ENCODE assay signal across 11 cellular contexts in the genomic region with DNA sequence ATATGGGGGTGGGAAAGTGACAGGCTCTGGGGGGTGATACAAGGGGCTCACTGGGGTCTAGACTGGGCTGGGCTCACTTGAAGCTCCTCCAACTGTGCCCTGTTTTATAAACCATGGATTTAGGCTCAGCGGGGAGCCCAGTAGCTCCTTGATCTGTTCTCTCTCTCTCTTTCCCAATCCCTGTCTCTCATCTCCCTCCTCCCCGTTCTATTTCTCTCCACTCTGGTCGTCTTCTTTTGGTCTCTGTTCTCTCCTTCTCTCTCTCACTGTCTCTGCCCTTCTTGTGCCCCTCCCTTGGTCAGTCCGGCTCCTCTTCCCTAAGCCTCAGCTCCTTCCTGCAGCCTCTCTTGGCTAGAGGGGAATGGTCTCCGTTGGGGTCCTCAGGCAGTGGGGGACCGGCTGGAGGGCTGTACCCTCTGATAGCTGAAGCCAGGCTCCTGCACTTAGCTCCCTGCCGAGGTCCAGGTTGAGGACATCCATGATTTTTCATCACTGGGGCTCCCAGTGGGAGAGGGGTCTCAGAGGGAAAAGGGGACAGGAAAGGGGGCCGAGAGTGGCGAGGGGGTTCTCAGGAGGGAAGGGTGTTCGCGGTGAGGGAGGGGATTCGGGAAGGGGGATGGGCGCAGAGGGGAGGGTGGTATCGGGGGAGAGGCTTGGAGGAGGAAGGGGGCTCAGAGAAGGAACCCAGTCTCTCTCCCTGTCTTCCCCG. TPM values are rescaled to one million over a fixed set of nuclear protein-coding genes. Genes with fewer than 3 reads are reported as not detected.
DNase-seq lines count a peak whose midpoint lies in the region; ATAC-seq and TF ChIP-seq lines count a peak whose summit lies in the region.
"Had no signal": no experiment of that assay in that cellular context is flagged by ENCODE, and none has a peak within 500 bp of the region (broad histone marks: within the 10 kb centered on the region; RNA-seq: fewer than 3 reads in every experiment).

No MANE protein-coding gene starts in this region.

- no TSS peak for BruUV-seq in IMR-90 (replicated peaks; lab: Mats Ljungman, UMichigan)

- peak overlapping the region; percentile 49; the same call in 1 of the 2 replicates for H3K23ac ChIP-seq in IMR-90 (ENCODE audit: low read depth, low read length)

- peak overlapping the region; percentile 56 for H2BK120ac ChIP-seq in IMR-90 (ENCODE audit: low read depth, low read length)

- POLR2A ChIA-PET in CD8-positive, alpha-beta T cell (lab: Charles Lee) = no interaction called here
- POLR2A ChIA-PET in IMR-90 (lab: Charles Lee; ENCODE audit: unreplicated experiment) = no interaction called here

- H3K9ac ChIP-seq in IMR-90 (ENCODE audit: low read depth, low read length) = no peak overlapping the region
- peak overlapping the region; percentile 93 for H3K9ac ChIP-seq in endocrine pancreas (ENCODE audit: control insufficient read depth, insufficient read depth, low read length)
- no peak overlapping the region for H3K9ac ChIP-seq in parathyroid adenoma

- H3K4me2 ChIP-seq in IMR-90 (ENCODE audit: low read depth, low read length) (peak overlapping the region; percentile 43), parathyroid adenoma (ENCODE audit: low read length) (peak overlapping the region; percentile 6)

- intact Hi-C loops in CD8-positive, alpha-beta T cell (cut with DNase I, micrococcal nuclease) = loop anchor here in 1 of 2 experiments (10.0 kb wide), 1 partner anchor 555 kb away; no protein-coding TSS in a partner anchor
- intact Hi-C loops in IMR-90 (cut with micrococcal nuclease) = no loop called here
- intact Hi-C loops in activated T-helper 1 cell treated with anti-CD3 and anti-CD28 coated beads, Interleukin-12 subunit alpha, Interleukin-12 subunit beta, Interleukin-2, Interleukin-4 antibody, amounts not matched to agents 30 ng/mL and 10 ng/mL and 1 ng/mL, durations not matched to agents 14 hours and 24 hours and 36 hours (cut with micrococcal nuclease) = no loop called here

- H3K4me1 ChIP-seq in CD8-positive, alpha-beta T cell (ENCODE audit: insufficient read depth, low read length) = peaks cover 9% of the 10 kb centered on the region
- H3K4me1 ChIP-seq in IMR-90 (ENCODE audit: control insufficient read depth, insufficient read depth, low read length) = peaks cover 5% of the 10 kb centered on the region
- no peaks in the 10 kb centered on the region for H3K4me1 ChIP-seq in endocrine pancreas (ENCODE audit: control insufficient read depth, insufficient read depth, low read length)
- H3K4me1 ChIP-seq in parathyroid adenoma = peaks cover 5% of the 10 kb centered on the region

- TF ChIP-seq RAD21 in IMR-90 (IDR thresholded peaks at IDR 0.05; ENCODE audit: low read length) = no peak

- no peaks in the 10 kb centered on the region for H3K36me3 Mint-ChIP-seq in CD8-positive, alpha-beta T cell
- no peaks in the 10 kb centered on the region for H3K36me3 Mint-ChIP-seq in activated T-helper 1 cell treated with anti-CD3 and anti-CD28 coated beads, Interleukin-12 subunit alpha, Interleukin-12 subunit beta, Interleukin-2, Interleukin-4 antibody, amounts not matched to agents 30 ng/mL and 10 ng/mL and 1 ng/mL, durations not matched to agents 14 hours and 24 hours and 36 hours (ENCODE audit: low read depth)

- H3K9me1 ChIP-seq in IMR-90 (ENCODE audit: insufficient read depth, low read length) = peaks cover 8% of the 10 kb centered on the region

- no peak overlapping the region for H4K5ac ChIP-seq in IMR-90 (ENCODE audit: low read depth, low read length)

- DNase-seq in CD8-positive, alpha-beta T cell = no peak
- DNase-seq in IMR-90 (no peak), mesenteric fat pad (ENCODE audit: low spot score) (no peak), NCI-H2107 (lab: John Stamatoyannopoulos, UW) (no peak)
- no peak for DNase-seq in activated T-helper 1 cell treated with anti-CD3 and anti-CD28 coated beads, Interleukin-12 subunit alpha, Interleukin-12 subunit beta, Interleukin-2, Interleukin-4 antibody, amounts not matched to agents 30 ng/mL and 10 ng/mL and 1 ng/mL, durations not matched to agents 14 hours and 24 hours and 36 hours (ENCODE audit: low spot score)
- DNase-seq: DND-41, NCI-H446 had no signal

- no peak overlapping the region for H3K27ac Mint-ChIP-seq in CD8-positive, alpha-beta T cell
- no peak overlapping the region for H3K27ac Mint-ChIP-seq in activated T-helper 1 cell treated with anti-CD3 and anti-CD28 coated beads, Interleukin-12 subunit alpha, Interleukin-12 subunit beta, Interleukin-2, Interleukin-4 antibody, amounts not matched to agents 30 ng/mL and 10 ng/mL and 1 ng/mL, durations not matched to agents 14 hours and 24 hours and 36 hours
- H3K27ac Mint-ChIP-seq: nephron had no signal

- peaks cover 56% of the 10 kb centered on the region for H3K27me3 Mint-ChIP-seq in CD8-positive, alpha-beta T cell (ENCODE audit: low read depth)
- H3K27me3 Mint-ChIP-seq in activated T-helper 1 cell treated with anti-CD3 and anti-CD28 coated beads, Interleukin-12 subunit alpha, Interleukin-12 subunit beta, Interleukin-2, Interleukin-4 antibody, amounts not matched to agents 30 ng/mL and 10 ng/mL and 1 ng/mL, durations not matched to agents 14 hours and 24 hours and 36 hours (ENCODE audit: insufficient read depth) = peaks cover 43% of the 10 kb centered on the region

- peak overlapping the region; percentile 83; the same call in 1 of the 3 replicates for H2BK15ac ChIP-seq in IMR-90 (ENCODE audit: low read depth, low read length)

- no peak for TF ChIP-seq CTCF in CD8-positive, alpha-beta T cell (IDR thresholded peaks at IDR 0.05)
- TF ChIP-seq CTCF in IMR-90 (conservative IDR thresholded peaks at IDR 0.05; ENCODE audit: low read depth, low read length) (no peak), parathyroid adenoma (IDR thresholded peaks at IDR 0.05) (no peak)

- no peaks in the 10 kb centered on the region for H3K9me3 ChIP-seq in CD8-positive, alpha-beta T cell (ENCODE audit: low read length)
- H3K9me3 ChIP-seq in IMR-90 (ENCODE audit: control insufficient read depth, insufficient read depth, low read length) (no peaks in the 10 kb centered on the region), endocrine pancreas (ENCODE audit: control insufficient read depth, low read length) (no peaks in the 10 kb centered on the region), parathyroid adenoma (ENCODE audit: control insufficient read depth, low read length) (no peaks in the 10 kb centered on the region)

- in situ Hi-C loops in IMR-90 (cut with MboI; ENCODE audit: low sequenced_read_pairs) = no loop called here

- peak overlapping the region; percentile 68; the same call in 1 of the 2 replicates for H3K14ac ChIP-seq in IMR-90 (replicated peaks; ENCODE audit: low read depth, low read length)

- peak overlapping the region; percentile 70; the same call in 1 of the 2 replicates for H2AK5ac ChIP-seq in IMR-90 (ENCODE audit: low read depth, low read length)

- peaks cover 22% of the 10 kb centered on the region for H3K27me3 ChIP-seq in CD8-positive, alpha-beta T cell (ENCODE audit: insufficient read depth, low read length)
- H3K27me3 ChIP-seq in IMR-90 (ENCODE audit: control insufficient read depth, insufficient read depth, low read length) = peaks cover 3% of the 10 kb centered on the region; the same call in 1 of the 2 replicates
- no peaks in the 10 kb centered on the region for H3K27me3 ChIP-seq in endocrine pancreas (ENCODE audit: control insufficient read depth, insufficient read depth, low read length)
- peaks cover 3% of the 10 kb centered on the region for H3K27me3 ChIP-seq in parathyroid adenoma (ENCODE audit: control insufficient read depth, insufficient read depth, low read length)

- no peaks in the 10 kb centered on the region for H3K9me3 Mint-ChIP-seq in CD8-positive, alpha-beta T cell
- H3K9me3 Mint-ChIP-seq in activated T-helper 1 cell treated with anti-CD3 and anti-CD28 coated beads, Interleukin-12 subunit alpha, Interleukin-12 subunit beta, Interleukin-2, Interleukin-4 antibody, amounts not matched to agents 30 ng/mL and 10 ng/mL and 1 ng/mL, durations not matched to agents 14 hours and 24 hours and 36 hours = no peaks in the 10 kb centered on the region
- H3K9me3 Mint-ChIP-seq: nephron had no signal

- peak overlapping the region; percentile 81; the same call in 1 of the 2 replicates for H3K4ac ChIP-seq in IMR-90 (ENCODE audit: low read depth, low read length)

- H2AFZ ChIP-seq in IMR-90 (replicated peaks; ENCODE audit: low read length, poor library complexity) = peak overlapping the region; percentile 81
- peak overlapping the region; percentile 59 for H2AFZ ChIP-seq in parathyroid adenoma

- dilution Hi-C loops in IMR-90 (cut with HindIII; ENCODE audit: low sequenced_read_pairs, unreplicated experiment) = no loop called here

- peak overlapping the region; percentile 43; the same call in 1 of the 2 replicates for H2BK20ac ChIP-seq in IMR-90 (ENCODE audit: low read depth, low read length)

- CTCF ChIA-PET in CD8-positive, alpha-beta T cell (lab: Charles Lee) = no interaction called here
- CTCF ChIA-PET in IMR-90 (lab: Yijun Ruan, JAX) = no interaction called here

- WGBS in IMR-90 (ENCODE audit: extremely low coverage in 2 of 2, insufficient read length in 1 of 2), 2 experiments = 13% methylated on average over 8 of the region's 15 CpGs; no CpG with 5 or more reads in 1 of the 2 experiments

- H2AK9ac ChIP-seq in IMR-90 (replicated peaks; ENCODE audit: low read depth, low read length, poor library complexity) = no peak overlapping the region

- H3K79me1 ChIP-seq in IMR-90 (ENCODE audit: low read depth in 1 of 2, low read length in 2 of 2) = no peaks in the 10 kb centered on the region

- H3K79me2 ChIP-seq in parathyroid adenoma = peaks cover 13% of the 10 kb centered on the region

- H3K4me3 Mint-ChIP-seq in CD8-positive, alpha-beta T cell = peak overlapping the region; percentile 22
- H3K4me3 Mint-ChIP-seq in activated T-helper 1 cell treated with anti-CD3 and anti-CD28 coated beads, Interleukin-12 subunit alpha, Interleukin-12 subunit beta, Interleukin-2, Interleukin-4 antibody, amounts not matched to agents 30 ng/mL and 10 ng/mL and 1 ng/mL, durations not matched to agents 14 hours and 24 hours and 36 hours = no peak overlapping the region

- H3K27ac ChIP-seq in CD8-positive, alpha-beta T cell (ENCODE audit: low read depth, low read length) = no peak overlapping the region
- no peak overlapping the region for H3K27ac ChIP-seq in IMR-90 (ENCODE audit: insufficient read depth, low read length)
- peak overlapping the region; percentile 52 for H3K27ac ChIP-seq in parathyroid adenoma

- no peaks in the 10 kb centered on the region for H3K36me3 ChIP-seq in CD8-positive, alpha-beta T cell (ENCODE audit: insufficient read depth, low read length)
- H3K36me3 ChIP-seq in IMR-90 (ENCODE audit: control insufficient read depth, insufficient read depth, low read length) = no peaks in the 10 kb centered on the region
- no peaks in the 10 kb centered on the region for H3K36me3 ChIP-seq in endocrine pancreas (ENCODE audit: control insufficient read depth, insufficient read depth, low read length)
- H3K36me3 ChIP-seq in parathyroid adenoma (ENCODE audit: control insufficient read depth, insufficient read depth, low read length) = no peaks in the 10 kb centered on the region

- peaks cover 4% of the 10 kb centered on the region for H4K20me1 ChIP-seq in IMR-90 (ENCODE audit: insufficient read depth, low read length)

- H3K4me1 Mint-ChIP-seq in CD8-positive, alpha-beta T cell (ENCODE audit: low read depth) = peaks cover 8% of the 10 kb centered on the region
- peaks cover 4% of the 10 kb centered on the region for H3K4me1 Mint-ChIP-seq in activated T-helper 1 cell treated with anti-CD3 and anti-CD28 coated beads, Interleukin-12 subunit alpha, Interleukin-12 subunit beta, Interleukin-2, Interleukin-4 antibody, amounts not matched to agents 30 ng/mL and 10 ng/mL and 1 ng/mL, durations not matched to agents 14 hours and 24 hours and 36 hours (ENCODE audit: low read depth)
- H3K4me1 Mint-ChIP-seq: nephron had no signal

- no peak overlapping the region for H3K18ac ChIP-seq in IMR-90 (ENCODE audit: low read depth, low read length)

- H4K91ac ChIP-seq in IMR-90 (ENCODE audit: insufficient read depth, low read depth, low read length) = no peak overlapping the region

- no peak for TF ChIP-seq POLR2A in IMR-90 (IDR thresholded peaks at IDR 0.05; ENCODE audit: low read depth, low read length)

- no peak overlapping the region for H2BK5ac ChIP-seq in IMR-90 (ENCODE audit: low read depth, low read length, poor library complexity, severe bottlenecking)

- no peak overlapping the region for H3K4me3 ChIP-seq in CD8-positive, alpha-beta T cell (ENCODE audit: low read depth, low read length)
- no peak overlapping the region for H3K4me3 ChIP-seq in IMR-90 (ENCODE audit: insufficient read depth, low read depth, low read length)
- H3K4me3 ChIP-seq in endocrine pancreas (ENCODE audit: control insufficient read depth, insufficient read depth, low read length) = no peak overlapping the region
- no peak overlapping the region for H3K4me3 ChIP-seq in parathyroid adenoma (ENCODE audit: low read depth, low read length)

- H3K56ac ChIP-seq in IMR-90 (ENCODE audit: extremely low read depth, insufficient read depth, low read length) = no peak overlapping the region

- ATAC-seq in CD8-positive, alpha-beta T cell = no peak
- ATAC-seq in IMR-90 (ENCODE audit: low read depth) (no peak), GM18868 (IDR thresholded peaks at IDR 0.05; ENCODE audit: unreplicated experiment) (no peak)

- H4K8ac ChIP-seq in IMR-90 (ENCODE audit: low read depth in 2 of 2, low read length in 2 of 2) = peak overlapping the region in 1 of 2 experiments; percentile 84; a peak in 1 of 4 replicates

RNA-seq across cellular contexts. Expression of a gene that starts 8.5 kb away (rescaled TPM):
- under 1 TPM; 0.03 to 0.06 TPM for total RNA-seq in CD8-positive, alpha-beta T cell
- total RNA-seq in IMR-90 (2012; rRNA removed) = under 0.01 and 0.18 TPM in 2 replicates
- 0.16 and 0.22 TPM in 2 replicates for polyA plus RNA-seq in IMR-90 (2012; rRNA removed)
- polyA plus RNA-seq in IMR-90 (2012; cell fraction: cytosol; rRNA removed) = 0.09 and 0.15 TPM in 2 replicates
- polyA plus RNA-seq in IMR-90 (2012; cell fraction: nucleus; rRNA removed; ENCODE audit: low replicate concordance) = 0.52 and 0.56 TPM in 2 replicates
- total RNA-seq in mesenteric fat pad = 0.10 TPM
- 0.02 TPM in 1 of 2 replicates, not detected in the other for total RNA-seq in activated T-helper 1 cell treated with anti-CD3 and anti-CD28 coated beads, Interleukin-12 subunit alpha, Interleukin-12 subunit beta, Interleukin-2, Interleukin-4 antibody, amounts not matched to agents 30 ng/mL and 10 ng/mL and 1 ng/mL, durations not matched to agents 14 hours and 24 hours and 36 hours

RNA-seq across cellular contexts. Expression of a gene that starts 39.6 kb away (rescaled TPM):
- total RNA-seq in CD8-positive, alpha-beta T cell = 10 to 100 TPM; 28.1 to 29.7 TPM
- total RNA-seq in IMR-90 (2012; rRNA removed) = 6.1 and 10.6 TPM in 2 replicates
- 48.6 and 50.1 TPM in 2 replicates for polyA plus RNA-seq in IMR-90 (2012; rRNA removed)
- 20.3 and 29.5 TPM in 2 replicates for polyA plus RNA-seq in IMR-90 (2012; cell fraction: cytosol; rRNA removed)
- polyA plus RNA-seq in IMR-90 (2012; cell fraction: nucleus; rRNA removed; ENCODE audit: low replicate concordance) = 20.9 and 48.9 TPM in 2 replicates
- total RNA-seq in mesenteric fat pad = 71.1 TPM
- total RNA-seq in activated T-helper 1 cell treated with anti-CD3 and anti-CD28 coated beads, Interleukin-12 subunit alpha, Interleukin-12 subunit beta, Interleukin-2, Interleukin-4 antibody, amounts not matched to agents 30 ng/mL and 10 ng/mL and 1 ng/mL, durations not matched to agents 14 hours and 24 hours and 36 hours = 81.7 and 83.7 TPM in 2 replicates
